In genomic region chr9:117644607-117645244, GRCh38 we compare ENCODE assay signal across 8 cellular contexts. TPM values are rescaled to one million over a fixed set of nuclear protein-coding genes. Genes with fewer than 3 reads are reported as not detected.
DNase-seq lines count a peak whose midpoint lies in the region; ATAC-seq, FAIRE-seq and TF ChIP-seq lines count a peak whose summit lies in the region.

No MANE protein-coding gene starts in this region.

- no peaks in the 10 kb centered on the region for H3K36me3 ChIP-seq in ACC112 (ENCODE audit: insufficient read depth, low read length)
- H3K36me3 ChIP-seq in small intestine (ENCODE audit: control insufficient read depth in 2 of 2, insufficient read depth in 2 of 2, low read length in 2 of 2), result no peaks in the 10 kb centered on the region

- H3K27me3 Mint-ChIP-seq in MCF 10A (ENCODE audit: insufficient read depth, unreplicated experiment) (no peaks in the 10 kb centered on the region), immature natural killer cell (ENCODE audit: low read depth in 3 of 3) (peaks cover 5 to 8% (median 8%) of the 10 kb centered on the region in 3 donors)

- H3K4me3 ChIP-seq in ACC112 (ENCODE audit: low read depth, low read length) (peak overlapping the region; percentile 61), small intestine (ENCODE audit: low read depth in 1 of 2, low read length in 2 of 2) (no peak overlapping the region)

- H3K79me2 ChIP-seq in ACC112 (ENCODE audit: control insufficient read depth, insufficient read depth, low read length, unreplicated experiment), result no peaks in the 10 kb centered on the region

- H3K4me1 Mint-ChIP-seq in MCF 10A (ENCODE audit: insufficient read depth, unreplicated experiment), result peaks cover 6% of the 10 kb centered on the region
- peaks cover 14 to 21% of the 10 kb centered on the region in 2 donors for H3K4me1 Mint-ChIP-seq in immature natural killer cell

- DNase-seq in NCI-H2029 treated with DMSO at 0.1 percent for 48 hours (lab: John Stamatoyannopoulos, UW) (peak; percentile 64), T1000 (lab: John Stamatoyannopoulos, UW) (peak; percentile 13), MCF 10A (ENCODE audit: unreplicated experiment) (peak; percentile 75), immature natural killer cell (peak; percentile 9 to 45 (median 33)), small intestine (peak; percentile 70)

- CTCF ChIA-PET in MCF 10A (lab: Yijun Ruan, JAX), result interaction anchor here (0.6 to 1.5 kb wide), 6 partner anchors 10 to 330 kb away, joined by 3 to 6 read pairs (median 4); no protein-coding TSS in a partner anchor

- H3K4me3 Mint-ChIP-seq in MCF 10A (ENCODE audit: unreplicated experiment) (peak overlapping the region; percentile 5), immature natural killer cell (peak overlapping the region in 3 of 5 donors; percentile 11 to 61 (median 37))

- H3K9me3 ChIP-seq in small intestine (ENCODE audit: control insufficient read depth, low read depth), result no peaks in the 10 kb centered on the region

- POLR2A ChIA-PET in MCF 10A (lab: Yijun Ruan, JAX), result no interaction called here

- peaks cover 12% of the 10 kb centered on the region for H3K4me1 ChIP-seq in ACC112 (ENCODE audit: control insufficient read depth, insufficient read depth, low read length, unreplicated experiment)
- H3K4me1 ChIP-seq in small intestine (ENCODE audit: control insufficient read depth in 2 of 2, insufficient read depth in 1 of 2, low read depth in 1 of 2, low read length in 1 of 2), result no peaks in the 10 kb centered on the region

- H3K27me3 ChIP-seq in ACC112 (ENCODE audit: insufficient read depth, low read length), result peaks cover 14% of the 10 kb centered on the region; the same call in 1 of the 2 replicates
- H3K27me3 ChIP-seq in small intestine (ENCODE audit: control insufficient read depth in 2 of 2, insufficient read depth in 2 of 2, low read length in 2 of 2), result no peaks in the 10 kb centered on the region

- H2AFZ ChIP-seq in ACC112 (ENCODE audit: low read length, unreplicated experiment), result peak overlapping the region; percentile 72

- intact Hi-C loops in MCF 10A (cut with micrococcal nuclease), result loop anchor here (10.0 kb wide), 1 partner anchor 530 kb away; no protein-coding TSS in a partner anchor

- H3K36me3 Mint-ChIP-seq in MCF 10A (ENCODE audit: insufficient read depth, unreplicated experiment) (no peaks in the 10 kb centered on the region), immature natural killer cell (no peaks in the 10 kb centered on the region)

- 1 to 2% (median 1%) methylated on average over 10 of the region's 10 CpGs for WGBS in small intestine, 3 donors

- peak; percentile 78 for ATAC-seq in GM18517 (IDR thresholded peaks at IDR 0.05; ENCODE audit: unreplicated experiment)
- peak; percentile 61 for ATAC-seq in HG03025 (IDR thresholded peaks at IDR 0.05; ENCODE audit: low FRiP score, unreplicated experiment)

- H3K9me3 Mint-ChIP-seq in MCF 10A (ENCODE audit: unreplicated experiment), result peaks cover 8% of the 10 kb centered on the region
- peaks cover 0 to under 1% (median 0%) of the 10 kb centered on the region in 6 donors for H3K9me3 Mint-ChIP-seq in immature natural killer cell

- TF ChIP-seq CTCF in MCF 10A (IDR thresholded peaks at IDR 0.05; ENCODE audit: unreplicated experiment), result peak; percentile 94

- H3K27ac Mint-ChIP-seq in MCF 10A (ENCODE audit: low read depth, unreplicated experiment) (no peak overlapping the region), immature natural killer cell (peak overlapping the region in 2 of 6 donors; percentile 9 to 13)

- H3K27ac ChIP-seq in ACC112 (ENCODE audit: low read depth, low read length), result no peak overlapping the region
- H3K27ac ChIP-seq in small intestine (ENCODE audit: low read depth in 1 of 2, low read length in 1 of 2), result no peak overlapping the region

- no peak for FAIRE-seq in small intestine (lab: Jason Lieb, UNC)

- no TSS peak for BruUV-seq in MCF 10A (replicated peaks; lab: Mats Ljungman, UMichigan)

RNA-seq across cellular contexts. Expression of gene TLR4, which starts 59.5 kb away (rescaled TPM):
- total RNA-seq in MCF 10A (2022), result not detected in 2 replicates
- polyA plus RNA-seq in immature natural killer cell, result 1 to 10 TPM in 1 of 3 donors, under 1 TPM in 2; 0.15 to 1.4 (median 0.62) TPM
- 1 to 10 TPM in 2 of 3 donors, under 1 TPM in 1; 0.89 to 3.3 (median 1.9) TPM for polyA plus RNA-seq in small intestine

Comparison
In these comparisons a context has a peak if more than half of its experiments do, and no peak if none do; other contexts are left out.
1. DNase-seq: peak in every context shown above with its lines; median percentile 75 in MCF 10A; 70 in small intestine; 64 in NCI-H2029 treated with DMSO at 0.1 percent for 48 hours; 33 in immature natural killer cell; 13 in T1000.